8 cellular contexts compared by ENCODE assay signal in genomic region chr16:57300387-57301125, GRCh38.
DNase-seq lines count a peak whose midpoint lies in the region; ATAC-seq and TF ChIP-seq lines count a peak whose summit lies in the region.

No MANE protein-coding gene starts in this region.

- ATAC-seq in GM18907 (IDR thresholded peaks at IDR 0.05; ENCODE audit: unreplicated experiment) (peak; percentile 84), HG03175 (IDR thresholded peaks at IDR 0.05; ENCODE audit: unreplicated experiment) (peak; percentile 87)

- H3K4me3 ChIP-seq in WI38 (ENCODE audit: low read depth, low read length) (peak overlapping the region; percentile 63), skin epidermis (peak overlapping the region; percentile 24 to 41 (median 34))

- DNase-seq in AG08396 (ENCODE audit: low spot score), result peak; percentile 96
- peak; percentile 98 for DNase-seq in NCI-H2227 (lab: John Stamatoyannopoulos, UW; ENCODE audit: unreplicated experiment)
- DNase-seq in caudate nucleus (lab: John Stamatoyannopoulos, UW), result peak; percentile 82 to 100 (median 98)
- DNase-seq in iPS-NIHi7 (ENCODE audit: extremely low spot score), result peak; percentile 98

- H3K27ac ChIP-seq in caudate nucleus (ENCODE audit: low read depth, low read length) (peak overlapping the region; percentile 91), skin epidermis (peak overlapping the region in 19 of 21 experiments; percentile 33 to 83 (median 67))

- TF ChIP-seq CTCF in WI38 (IDR thresholded peaks at IDR 0.05; ENCODE audit: low read depth, low read length), result peak; percentile 95

Comparison
In these comparisons a context has a peak if more than half of its experiments do, and no peak if none do; other contexts are left out.
1. Peak in every context shown above with its lines: DNase-seq, ATAC-seq, H3K4me3 ChIP-seq and H3K27ac ChIP-seq.